In genomic region chrX:9458516-9459078, GRCh38 we compare ENCODE assay signal across 16 cellular contexts. TPM values are rescaled to one million over a fixed set of nuclear protein-coding genes. Genes with fewer than 3 reads are reported as not detected.
DNase-seq lines count a peak whose midpoint lies in the region; ATAC-seq, FAIRE-seq and TF ChIP-seq lines count a peak whose summit lies in the region.
"Had no signal": no experiment of that assay in that cellular context is flagged by ENCODE, and none has a peak within 500 bp of the region (broad histone marks: within the 10 kb centered on the region; RNA-seq: fewer than 3 reads in every experiment).

No MANE protein-coding gene starts in this region.

- TF ChIP-seq RAD21 in HepG2 (CRISPR knock-in tag; IDR thresholded peaks at IDR 0.05), result no peak

- 0% methylated on average over 2 of the region's 2 CpGs for WGBS in HepG2 (ENCODE audit: low lambda C conversion rate)
- WGBS in right lobe of liver (ENCODE audit: insufficient coverage, low coverage, low lambda C conversion rate, missing lambda C conversion rate), result 29% methylated on average over 2 of the region's 2 CpGs

- no peaks in the 10 kb centered on the region for H3K36me3 Mint-ChIP-seq in T-helper 17 cell (ENCODE audit: low read depth)

- H3K9ac ChIP-seq in HepG2 (ENCODE audit: insufficient read depth, low read depth, low read length), result no peak overlapping the region
- H3K9ac ChIP-seq: BLaER1 had no signal

- peak overlapping the region; percentile 42 for H3K4me2 ChIP-seq in HepG2 (ENCODE audit: low read depth, low read length)
- H3K4me2 ChIP-seq: BLaER1 had no signal

- no peak overlapping the region for H3K4me3 Mint-ChIP-seq in T-helper 17 cell
- H3K4me3 Mint-ChIP-seq: H9 had no signal

- H3K27ac ChIP-seq in HepG2 (ENCODE audit: extremely low read length, insufficient read depth, low read length) (no peak overlapping the region), right lobe of liver (peak overlapping the region in 1 of 3 donors; percentile 3), foreskin keratinocyte (no peak overlapping the region)
- H3K27ac ChIP-seq: BLaER1, Peyer's patch had no signal

- H3K4me3 ChIP-seq in HepG2 (replicated peaks in 1 of 3; ENCODE audit: insufficient read depth in 1 of 3, low read depth in 2 of 3, low read length in 3 of 3) (peak overlapping the region in 1 of 3 experiments; percentile 30; a peak in 1 of 6 replicates), right lobe of liver (no peak overlapping the region), fibroblast of the aortic adventitia (ENCODE audit: low read depth, low read length) (no peak overlapping the region)
- H3K4me3 ChIP-seq: BLaER1, Peyer's patch had no signal

- H4K20me1 ChIP-seq in HepG2 (ENCODE audit: insufficient read depth, low read length), result no peaks in the 10 kb centered on the region
- H4K20me1 ChIP-seq: BLaER1 had no signal

- DNase-seq in HepG2 (ENCODE audit: low spot score) (no peak), right lobe of liver (no peak), T-helper 17 cell (no peak), fibroblast of the aortic adventitia (ENCODE audit: low read depth) (peak; percentile 12), SIG-M5 treated with dmso at 0.1 percent for 504 hours (lab: John Stamatoyannopoulos, UW; ENCODE audit: unreplicated experiment) (no peak), posterior vena cava (ENCODE audit: low spot score) (no peak), foreskin keratinocyte (no peak)
- DNase-seq: GDM1, H9, NCI-H1417, NCI-H187, NCI-H226, NCI-H524 treated with DMSO at 0.1 percent for 48 hours, Peyer's patch had no signal

- no peak for TF ChIP-seq EP300 in HepG2 (IDR thresholded peaks at IDR 0.05; ENCODE audit: low read depth in 2 of 2, low read length in 2 of 2)
- no peak for TF ChIP-seq EP300 in HepG2 (CRISPR knock-in tag; IDR thresholded peaks at IDR 0.05; ENCODE audit: borderline replicate concordance)

- peak overlapping the region; percentile 96 for H3K27ac Mint-ChIP-seq in T-helper 17 cell
- H3K27ac Mint-ChIP-seq: H9 had no signal

- H3K36me3 ChIP-seq in HepG2 (replicated peaks in 1 of 2; ENCODE audit: control insufficient read depth in 1 of 2, insufficient read depth in 2 of 2, low read length in 2 of 2) (no peaks in the 10 kb centered on the region), right lobe of liver (no peaks in the 10 kb centered on the region)
- H3K36me3 ChIP-seq: BLaER1, Peyer's patch had no signal

- H2AFZ ChIP-seq in HepG2 (ENCODE audit: low read length), result no peak overlapping the region

- H3K4me1 Mint-ChIP-seq in T-helper 17 cell, result peaks cover 17% of the 10 kb centered on the region

- in situ Hi-C loops in HepG2 (cut with HindIII; ENCODE audit: extremely low pct_ligation_motif_present, low pct_unique_long_range_greater_than_20kb), result loop anchor here (10.0 kb wide), 1 partner anchor 114 kb away; no protein-coding TSS in a partner anchor

- TF ChIP-seq CTCF in HepG2 (CRISPR knock-in tag; IDR thresholded peaks at IDR 0.05) (no peak), right lobe of liver (IDR thresholded peaks at IDR 0.05) (no peak), fibroblast of the aortic adventitia (IDR thresholded peaks at IDR 0.05; ENCODE audit: insufficient read depth, low read length) (no peak), foreskin keratinocyte (conservative IDR thresholded peaks at IDR 0.05) (no peak)

- POLR2A ChIA-PET in HepG2 (lab: Yijun Ruan, JAX), result interaction anchor here (1.0 kb wide), 1 partner anchor 62 kb away, joined by 3 read pairs; no protein-coding TSS in a partner anchor

- no TSS peak for BruUV-seq in HepG2 (replicated peaks; lab: Mats Ljungman, UMichigan)

- H3K27me3 ChIP-seq in HepG2 (ENCODE audit: control insufficient read depth in 1 of 2, insufficient read depth in 2 of 2, low read length in 2 of 2) (no peaks in the 10 kb centered on the region), right lobe of liver (no peaks in the 10 kb centered on the region), foreskin keratinocyte (no peaks in the 10 kb centered on the region)
- H3K27me3 ChIP-seq: BLaER1, Peyer's patch had no signal

- ATAC-seq in HepG2 (no peak), right lobe of liver (no peak), T-helper 17 cell (no peak), HG02884 (IDR thresholded peaks at IDR 0.05; ENCODE audit: unreplicated experiment) (no peak), foreskin keratinocyte (no peak)

- H3K9me3 ChIP-seq in HepG2 (ENCODE audit: low read length) (no peaks in the 10 kb centered on the region), right lobe of liver (no peaks in the 10 kb centered on the region), T-helper 17 cell (ENCODE audit: control insufficient read depth, low read length, poor library complexity, severe bottlenecking) (no peaks in the 10 kb centered on the region)
- H3K9me3 ChIP-seq: BLaER1, Peyer's patch had no signal

- TF ChIP-seq POLR2A in HepG2 (IDR thresholded peaks at IDR 0.05; ENCODE audit: insufficient read depth in 1 of 2, low read depth in 2 of 2, low read length in 2 of 2), result no peak
- TF ChIP-seq POLR2A in right lobe of liver (IDR thresholded peaks at IDR 0.05), result no peak

- CTCF ChIA-PET in HepG2 (lab: Yijun Ruan, JAX; ENCODE audit: low intra/inter-chr PET ratio, low total read pairs), result no interaction called here

- FAIRE-seq in HepG2 (lab: Jason Lieb, UNC), result peak; percentile 58

- H3K79me2 ChIP-seq in HepG2 (ENCODE audit: insufficient read depth, low read length), result no peaks in the 10 kb centered on the region

- no peaks in the 10 kb centered on the region for H3K27me3 Mint-ChIP-seq in T-helper 17 cell

- intact Hi-C loops in HepG2 (cut with micrococcal nuclease; ENCODE audit: unreplicated experiment) (no loop called here), right lobe of liver (cut with DNase I) (no loop called here), posterior vena cava (cut with DNase I) (no loop called here)

- peaks cover 54% of the 10 kb centered on the region for H3K4me1 ChIP-seq in HepG2 (ENCODE audit: insufficient read depth, low read length)
- H3K4me1 ChIP-seq in right lobe of liver, result peaks cover 0 to 34% (median 12%) of the 10 kb centered on the region in 4 donors
- no peaks in the 10 kb centered on the region for H3K4me1 ChIP-seq in foreskin keratinocyte

TF ChIP-seq in HepG2, 621 proteins besides CTCF, POLR2A, EP300 and RAD21:
- TF ChIP-seq HNF4A (CRISPR knock-in tag; IDR thresholded peaks at IDR 0.05) (peak; percentile 44; the same call in 1 of the 2 replicates), IRF9 (CRISPR knock-in tag; IDR thresholded peaks at IDR 0.05; ENCODE audit: borderline replicate concordance) (no peak), GZF1 (CRISPR knock-in tag; IDR thresholded peaks at IDR 0.05) (peak; percentile 95), ESRRA (CRISPR knock-in tag; IDR thresholded peaks at IDR 0.05; ENCODE audit: low read depth) (no peak), NKX3-1 (CRISPR knock-in tag; IDR thresholded peaks at IDR 0.05) (no peak)

RNA-seq across cellular contexts. Expression of gene TBL1X, which starts 6.3 kb away (rescaled TPM):
- 17.6 and 23.9 TPM in 2 replicates for total RNA-seq in HepG2 (2016; rRNA removed; fragmentation: Illumina TruSeq; extraction: Trizol)
- total RNA-seq in HepG2 (2016; cell fraction: cytosol; rRNA removed; fragmentation: Illumina TruSeq; extraction: Trizol; ENCODE audit: low read depth), result 5.6 and 7.1 TPM in 2 replicates
- total RNA-seq in HepG2 (2016; cell fraction: insoluble cytoplasmic fraction; rRNA removed; fragmentation: Illumina TruSeq; extraction: Trizol), result 17.3 and 22.5 TPM in 2 replicates
- total RNA-seq in HepG2 (2016; cell fraction: membrane; rRNA removed; fragmentation: Illumina TruSeq; extraction: Trizol), result 20.1 and 26.9 TPM in 2 replicates
- 17.2 and 18.5 TPM in 2 replicates for total RNA-seq in HepG2 (2016; cell fraction: nucleus; rRNA removed; fragmentation: Illumina TruSeq; extraction: Trizol)
- polyA plus RNA-seq in HepG2 (2011; rRNA removed), result 14.4 and 19.9 TPM in 2 replicates
- polyA plus RNA-seq in HepG2 (2011; cell fraction: cytosol; rRNA removed), result 18.3 and 19.7 TPM in 2 replicates
- polyA plus RNA-seq in HepG2 (2011; cell fraction: nucleus; rRNA removed), result 19.7 and 23.1 TPM in 2 replicates
- polyA plus RNA-seq in HepG2 (2012), result 23.6 and 23.7 TPM in 2 replicates
- 4.4 and 5.1 TPM in 2 replicates for polyA plus RNA-seq in HepG2 (2016; cell fraction: cytosol; fragmentation: Illumina TruSeq; extraction: Trizol; ENCODE audit: low read depth)
- 20.8 and 26.3 TPM in 2 replicates for polyA plus RNA-seq in HepG2 (2016; cell fraction: insoluble cytoplasmic fraction; fragmentation: Illumina TruSeq; extraction: Trizol; ENCODE audit: low read depth)
- polyA plus RNA-seq in HepG2 (2016; cell fraction: membrane; fragmentation: Illumina TruSeq; extraction: Trizol; ENCODE audit: low read depth), result 15.3 and 16.7 TPM in 2 replicates
- 20.1 and 21.0 TPM in 2 replicates for polyA plus RNA-seq in HepG2 (2016; cell fraction: nucleus; fragmentation: Illumina TruSeq; extraction: Trizol; ENCODE audit: insufficient read depth, low read depth)
- polyA minus RNA-seq in HepG2 (2011; rRNA and poly(A)+ RNA removed; ENCODE audit: low replicate concordance), result 88.3 and 148 TPM in 2 replicates
- polyA minus RNA-seq in HepG2 (2011; cell fraction: cytosol; rRNA and poly(A)+ RNA removed), result 24.9 and 29.0 TPM in 2 replicates
- polyA minus RNA-seq in HepG2 (2011; cell fraction: nucleus; rRNA and poly(A)+ RNA removed), result 61.7 and 70.2 TPM in 2 replicates
- 10 to 100 TPM; 18.0 to 40.7 (median 20.8) TPM for total RNA-seq in right lobe of liver
- 10 to 100 TPM; 15.7 to 20.2 TPM for total RNA-seq in T-helper 17 cell
- 12.5 and 15.6 TPM in 2 replicates for total RNA-seq in fibroblast of the aortic adventitia (ENCODE audit: low replicate concordance)
- 10 to 100 TPM; 25.5 to 49.3 TPM for total RNA-seq in posterior vena cava
- total RNA-seq in foreskin keratinocyte, result 7.2 and 10.0 TPM in 2 replicates
- 2.8 and 2.9 TPM in 2 replicates for polyA plus RNA-seq in foreskin keratinocyte
